In the genomic region with DNA sequence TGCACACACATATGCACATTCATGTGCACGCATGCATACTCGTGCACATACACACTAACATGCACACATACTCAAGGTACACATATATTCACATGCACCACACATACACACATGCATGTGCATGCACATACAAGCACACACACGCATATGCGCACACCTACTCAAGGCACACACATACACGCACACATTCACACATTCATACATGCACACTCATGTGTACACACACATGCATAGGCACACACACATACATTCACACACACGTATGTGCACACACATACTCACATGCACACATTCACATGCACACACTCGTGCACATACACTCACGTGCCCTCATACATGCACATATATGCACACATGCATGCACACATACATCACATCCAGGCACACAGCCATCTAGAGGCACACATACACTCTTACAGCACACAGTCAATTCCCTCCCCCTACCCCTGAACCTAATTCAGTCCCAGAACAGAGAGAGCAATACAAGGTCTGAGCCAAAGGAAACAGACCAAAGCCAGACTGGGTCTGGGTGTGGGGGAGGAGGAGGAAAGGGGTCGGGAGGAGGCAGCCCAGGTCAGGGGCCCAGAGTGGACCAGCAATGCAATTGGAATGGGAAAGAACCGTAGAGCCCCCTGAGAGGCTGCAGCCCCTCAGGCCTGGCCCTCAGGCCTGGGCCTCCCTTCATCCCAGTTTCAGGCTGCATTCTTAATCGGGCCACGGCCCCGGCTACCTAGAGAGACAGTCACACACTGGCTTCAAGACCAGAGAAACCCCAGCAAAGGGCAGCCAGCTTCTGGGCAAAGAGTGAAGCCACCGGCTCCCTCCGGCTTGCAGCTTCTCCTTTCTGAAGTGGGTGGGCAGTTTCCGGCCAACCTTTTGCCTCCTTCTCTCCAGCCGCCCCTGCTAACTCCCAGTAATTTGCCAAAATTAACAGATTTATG, we compare ENCODE assay signal across 1 cellular context.
TF ChIP-seq lines count a peak whose summit lies in the region.

No MANE protein-coding gene starts in this region.

TF ChIP-seq in GM23338, 12 proteins besides CTCF, POLR2A, EP300 and RAD21 (continued from another document):
- TF ChIP-seq ETS1 (IDR thresholded peaks at IDR 0.05): no peak
